In the genomic region with DNA sequence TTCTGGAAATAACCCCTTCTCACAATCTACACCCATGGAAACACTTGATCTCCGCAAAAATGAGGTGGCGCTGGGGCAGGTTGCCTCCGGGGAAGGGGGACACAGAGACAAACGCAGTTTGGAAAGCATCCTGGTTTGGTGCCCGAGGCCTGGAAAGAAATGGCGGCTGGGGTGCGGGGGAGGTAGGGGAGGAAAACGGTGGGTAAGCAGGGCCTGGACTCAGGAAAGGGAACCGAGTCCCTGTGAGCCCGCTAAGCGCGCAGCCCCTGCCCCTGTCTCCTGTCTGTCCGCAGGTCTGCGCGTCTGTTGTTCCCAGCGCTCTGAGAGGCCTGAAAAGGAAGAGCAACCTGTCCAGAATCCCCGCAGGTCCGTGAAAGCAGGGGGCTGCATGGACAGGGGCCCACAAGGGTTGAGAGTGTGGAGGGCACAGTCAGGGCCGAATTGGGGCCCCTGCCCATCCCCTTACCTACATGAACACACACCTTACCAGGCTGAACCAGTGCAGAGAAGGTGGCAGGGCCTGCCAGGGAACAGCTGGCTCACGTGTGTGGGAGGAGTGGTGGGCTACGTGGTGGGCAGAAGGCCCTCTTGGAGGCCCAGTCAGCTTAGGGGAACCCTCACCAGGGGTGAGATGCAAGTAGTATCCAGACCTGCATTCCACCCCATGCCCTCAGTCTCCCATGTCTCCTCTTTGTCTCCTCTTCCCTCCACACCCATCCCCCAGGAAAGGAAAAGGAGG, we compare ENCODE assay signal across 16 cellular contexts. TPM values are rescaled to one million over a fixed set of nuclear protein-coding genes. Genes with fewer than 3 reads are reported as not detected.
A peak's percentile ranks its signal among the peaks of the same experiment; 100 is the strongest.
DNase-seq lines count a peak whose midpoint lies in the region; ATAC-seq and TF ChIP-seq lines count a peak whose summit lies in the region.
"Not testable (repeated sequence)": the region's sequence is repeated elsewhere in the genome, so short reads cannot be mapped to it uniquely, and the experiment has no call there.
"Had no signal": no experiment of that assay in that cellular context is flagged by ENCODE, and none has a peak within 500 bp of the region (broad histone marks: within the 10 kb centered on the region; RNA-seq: fewer than 3 reads in every experiment).

No MANE protein-coding gene starts in this region.

- intact Hi-C loops in sciatic nerve (cut with DNase I) = not testable (repeated sequence)

- DNase-seq in ELF-1 (ENCODE audit: low read depth, low spot score) = peak; percentile 1
- DNase-seq in T-cell; activated naive CD8-positive, alpha-beta T cell treated with anti-CD3 and anti-CD28 coated beads, Interleukin-2, amount 50 U/mL, for 24 hours; sciatic nerve (ENCODE audit: low spot score): not testable (repeated sequence)
- peak; percentile 1 for DNase-seq in nephron progenitor cell

- H3K36me3 Mint-ChIP-seq in T-cell; activated naive CD8-positive, alpha-beta T cell treated with anti-CD3 and anti-CD28 coated beads, Interleukin-2, amount 50 U/mL, for 24 hours (ENCODE audit: low read depth); nephron progenitor cell (ENCODE audit: low read depth): not testable (repeated sequence)

- H3K36me3 ChIP-seq in endocrine pancreas (ENCODE audit: control insufficient read depth, insufficient read depth, low read length); urinary bladder (ENCODE audit: insufficient read depth): not testable (repeated sequence)

- TF ChIP-seq CTCF in nephron progenitor cell (IDR thresholded peaks at IDR 0.05) = not testable (repeated sequence)

- ATAC-seq in T-cell (replicated peaks in 1 of 4) = peak in 1 of 4 experiments; percentile 19
- ATAC-seq in activated naive CD8-positive, alpha-beta T cell treated with anti-CD3 and anti-CD28 coated beads, Interleukin-2, amount 50 U/mL, for 24 hours = not testable (repeated sequence)
- ATAC-seq in sciatic nerve = peak; percentile 38

- H3K9ac ChIP-seq in endocrine pancreas (ENCODE audit: control insufficient read depth, insufficient read depth, low read length) = peak overlapping the region; percentile 26

- H3K27ac Mint-ChIP-seq in T-cell; activated naive CD8-positive, alpha-beta T cell treated with anti-CD3 and anti-CD28 coated beads, Interleukin-2, amount 50 U/mL, for 24 hours; nephron progenitor cell: not testable (repeated sequence)

- H3K27ac ChIP-seq in urinary bladder (ENCODE audit: low read depth) = not testable (repeated sequence)

- WGBS in urinary bladder = 16% methylated on average over 21 of the region's 21 CpGs

- H3K27me3 Mint-ChIP-seq in T-cell = peaks cover 33 to 42% of the 10 kb centered on the region in 2 donors
- peaks cover 24% of the 10 kb centered on the region for H3K27me3 Mint-ChIP-seq in activated naive CD8-positive, alpha-beta T cell treated with anti-CD3 and anti-CD28 coated beads, Interleukin-2, amount 50 U/mL, for 24 hours
- H3K27me3 Mint-ChIP-seq in nephron progenitor cell (ENCODE audit: low read depth, poor library complexity) = peaks cover 27% of the 10 kb centered on the region

- POLR2A ChIA-PET in T-cell (lab: Charles Lee) = not testable (repeated sequence)

- H3K9me3 Mint-ChIP-seq in T-cell; activated naive CD8-positive, alpha-beta T cell treated with anti-CD3 and anti-CD28 coated beads, Interleukin-2, amount 50 U/mL, for 24 hours: not testable (repeated sequence)
- peaks cover 35% of the 10 kb centered on the region for H3K9me3 Mint-ChIP-seq in nephron progenitor cell

- not testable (repeated sequence) for H3K27me3 ChIP-seq in endocrine pancreas (ENCODE audit: control insufficient read depth, insufficient read depth, low read length)

- not testable (repeated sequence) for H3K4me1 ChIP-seq in endocrine pancreas (ENCODE audit: control insufficient read depth, insufficient read depth, low read length); urinary bladder (ENCODE audit: insufficient read depth)

- H3K4me1 Mint-ChIP-seq in T-cell = peaks cover 7 to 13% (median 8%) of the 10 kb centered on the region in 3 donors
- H3K4me1 Mint-ChIP-seq in activated naive CD8-positive, alpha-beta T cell treated with anti-CD3 and anti-CD28 coated beads, Interleukin-2, amount 50 U/mL, for 24 hours = not testable (repeated sequence)
- peaks cover 13% of the 10 kb centered on the region for H3K4me1 Mint-ChIP-seq in nephron progenitor cell

- not testable (repeated sequence) for H3K9me3 ChIP-seq in endocrine pancreas (ENCODE audit: control insufficient read depth, low read length); iPS-18c (ENCODE audit: control insufficient read depth, insufficient read depth, low read length)

- not testable (repeated sequence) for H3K4me3 ChIP-seq in endocrine pancreas (ENCODE audit: control insufficient read depth, insufficient read depth, low read length)
- H3K4me3 ChIP-seq in iPS-18c (ENCODE audit: insufficient read depth, low read depth, low read length) (peak overlapping the region; percentile 42), urinary bladder (ENCODE audit: low read depth, low read length) (peak overlapping the region; percentile 28)

- CTCF ChIA-PET in T-cell (lab: Charles Lee) = not testable (repeated sequence)

- H3K4me3 Mint-ChIP-seq in T-cell = peak overlapping the region; percentile 28 to 47 (median 42)
- H3K4me3 Mint-ChIP-seq in activated naive CD8-positive, alpha-beta T cell treated with anti-CD3 and anti-CD28 coated beads, Interleukin-2, amount 50 U/mL, for 24 hours = peak overlapping the region; percentile 21
- peak overlapping the region; percentile 80 for H3K4me3 Mint-ChIP-seq in nephron progenitor cell

RNA-seq across cellular contexts. Expression of a gene that starts 0.8 kb away (rescaled TPM):
- total RNA-seq in T-cell (1 to 10 TPM in 2 of 5 donors, under 1 TPM in 3; 0.22 to 3.0 (median 0.67) TPM), sciatic nerve (6.2 TPM), urinary bladder (1.8 TPM)
- polyA plus RNA-seq in urinary bladder = 14.3 TPM
- total RNA-seq: activated CD4-positive, alpha-beta T cell treated with anti-CD3 and anti-CD28 coated beads, Interleukin-2, amount 10 ng/mL, durations not matched to agents 24 days and 14 days; activated naive CD4-positive, alpha-beta T cell treated with anti-CD3 and anti-CD28 coated beads, Interleukin-2, amount 50 U/mL, for 72 hours; left lobe of liver; LHCN-M2; renal cortical epithelial cell; Right ventricle myocardium inferior had no signal
- polyA plus RNA-seq: A549, immature natural killer cell had no signal

RNA-seq across cellular contexts. Expression of a gene that starts 16.0 kb away (rescaled TPM):
- total RNA-seq in T-cell (not detected), sciatic nerve (not detected), urinary bladder (not detected)
- 0.44 TPM for polyA plus RNA-seq in urinary bladder
- total RNA-seq: activated CD4-positive, alpha-beta T cell treated with anti-CD3 and anti-CD28 coated beads, Interleukin-2, amount 10 ng/mL, durations not matched to agents 24 days and 14 days; activated naive CD4-positive, alpha-beta T cell treated with anti-CD3 and anti-CD28 coated beads, Interleukin-2, amount 50 U/mL, for 72 hours; left lobe of liver; LHCN-M2; renal cortical epithelial cell; Right ventricle myocardium inferior had no signal
- polyA plus RNA-seq: A549, immature natural killer cell had no signal

RNA-seq across cellular contexts. Expression of a gene that starts 29.5 kb away (rescaled TPM):
- total RNA-seq in T-cell = 10 to 100 TPM in 1 of 5 donors, 1 to 10 TPM in 4; 3.9 to 11.1 (median 5.4) TPM
- 1.0 TPM for total RNA-seq in sciatic nerve
- 1.2 TPM for total RNA-seq in urinary bladder
- polyA plus RNA-seq in urinary bladder = 0.87 TPM
- total RNA-seq: left lobe of liver, LHCN-M2 had no signal
- polyA plus RNA-seq: A549 had no signal

Comparison
In these comparisons a context has a peak if more than half of its experiments do, and no peak if none do; other contexts are left out.
1. H3K4me3 Mint-ChIP-seq: peak in every context shown above with its lines; median percentile 80 in nephron progenitor cell; 42 in T-cell; 21 in activated naive CD8-positive, alpha-beta T cell treated with anti-CD3 and anti-CD28 coated beads, Interleukin-2, amount 50 U/mL, for 24 hours.